Comparison of ENCODE assay signal across 8 cellular contexts in the genomic region with DNA sequence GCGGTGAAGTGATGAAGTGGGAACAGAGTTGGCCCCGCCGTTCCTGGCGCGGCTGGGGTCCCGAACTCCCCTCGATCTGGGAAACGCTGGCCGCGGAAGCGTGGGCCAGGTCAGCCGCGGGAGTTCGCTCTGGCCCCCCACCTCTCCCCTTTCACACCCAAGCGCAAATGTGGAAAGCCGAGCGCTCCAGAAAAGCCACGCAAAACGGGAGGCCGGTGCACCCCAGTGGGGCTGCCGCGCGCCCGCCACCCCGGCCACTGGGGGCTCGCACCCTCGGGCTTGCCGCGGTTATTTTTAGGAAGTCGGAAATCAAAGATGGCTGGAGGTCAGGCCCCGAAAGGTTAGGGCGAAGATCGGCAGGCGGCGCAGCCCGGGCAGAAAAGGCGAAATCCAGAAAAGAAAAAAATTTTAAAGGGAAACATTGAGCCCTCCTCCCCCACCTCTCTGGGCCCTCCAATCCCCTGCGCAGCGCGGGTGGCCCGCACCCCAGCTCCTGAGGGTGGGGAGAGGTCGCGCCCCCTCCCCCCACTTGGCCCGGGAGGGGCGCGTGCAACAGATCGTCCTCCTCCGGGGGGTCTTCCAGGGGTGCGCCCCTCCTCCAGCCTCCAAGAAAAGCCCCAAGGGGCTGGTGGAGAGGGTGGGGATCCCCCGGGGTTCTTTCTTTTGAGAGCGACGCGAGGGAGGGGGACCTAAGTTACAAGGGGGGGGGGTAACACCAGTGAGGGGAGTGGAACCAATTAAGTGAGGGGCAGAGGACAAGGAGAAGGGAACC. TPM values are rescaled to one million over a fixed set of nuclear protein-coding genes. Genes with fewer than 3 reads are reported as not detected.
DNase-seq lines count a peak whose midpoint lies in the region; ATAC-seq and TF ChIP-seq lines count a peak whose summit lies in the region.

No MANE protein-coding gene starts in this region.

- peaks cover 0 to 24% (median 14%) of the 10 kb centered on the region in 12 donors for H3K4me1 ChIP-seq in heart left ventricle
- peaks cover 11% of the 10 kb centered on the region for H3K4me1 ChIP-seq in skeletal muscle satellite cell (ENCODE audit: control insufficient read depth, insufficient read depth, low read length)

- H3K4me3 ChIP-seq in H7 (ENCODE audit: insufficient read depth, low read depth, low read length) (peak overlapping the region; percentile 97), heart left ventricle (peak overlapping the region; percentile 16 to 60 (median 50)), skeletal muscle satellite cell (ENCODE audit: low read length) (peak overlapping the region; percentile 57)

- no peak overlapping the region for H3K9ac ChIP-seq in skeletal muscle satellite cell (ENCODE audit: low read depth, low read length)

- CTCF ChIA-PET in T-cell (lab: Charles Lee), result no interaction called here

- H3K4me2 ChIP-seq in skeletal muscle satellite cell (ENCODE audit: low read length), result peak overlapping the region; percentile 67

- H3K27me3 ChIP-seq in H7 (ENCODE audit: control insufficient read depth, insufficient read depth, low read length) (no peaks in the 10 kb centered on the region), heart left ventricle (peaks cover 22 to 61% (median 36%) of the 10 kb centered on the region in 9 donors), skeletal muscle satellite cell (ENCODE audit: control insufficient read depth, insufficient read depth, low read length) (peaks cover 87% of the 10 kb centered on the region)

- H3K9me3 Mint-ChIP-seq in T-cell, result no peaks in the 10 kb centered on the region

- in situ Hi-C loops in GM13977 (cut with MboI; ENCODE audit: low pct_unique_long_range_greater_than_20kb, low sequenced_read_pairs, unreplicated experiment), result no loop called here

- intact Hi-C loops in heart left ventricle (cut with DNase I), result loop anchor here in 7 of 10 donors (2.0 to 10.0 kb wide), 4 partner anchors 253 to 281 kb away; no protein-coding TSS in a partner anchor

- H3K36me3 ChIP-seq in H7 (replicated peaks; ENCODE audit: control insufficient read depth, insufficient read depth, low read length), result 0 out of 2 replicates have a peak, but pooled peaks cover 3% of the 10 kb centered on the region
- no peaks in the 10 kb centered on the region for H3K36me3 ChIP-seq in heart left ventricle
- H3K36me3 ChIP-seq in skeletal muscle satellite cell (ENCODE audit: insufficient read depth, low read length), result no peaks in the 10 kb centered on the region

- no peak for ATAC-seq in T-cell (replicated peaks in 1 of 4)
- no peak for ATAC-seq in heart left ventricle
- no peak for ATAC-seq in HG03039 (IDR thresholded peaks at IDR 0.05; ENCODE audit: unreplicated experiment)

- POLR2A ChIA-PET in T-cell (lab: Charles Lee), result no interaction called here

- TF ChIP-seq POLR2A in heart left ventricle (IDR thresholded peaks at IDR 0.05), result no peak

- no peaks in the 10 kb centered on the region for H3K36me3 Mint-ChIP-seq in T-cell

- no peak overlapping the region for H3K27ac Mint-ChIP-seq in T-cell

- peaks cover 0 to 20% (median 13%) of the 10 kb centered on the region in 3 donors for H3K4me1 Mint-ChIP-seq in T-cell

- H3K27me3 Mint-ChIP-seq in T-cell, result peaks cover 44 to 63% of the 10 kb centered on the region in 2 donors

- DNase-seq in H7, result peak; percentile 87
- no peak for DNase-seq in T-cell
- DNase-seq in heart left ventricle, result no peak
- DNase-seq in GM13977 (ENCODE audit: low spot score), result no peak
- no peak for DNase-seq in NCI-H2029 (lab: John Stamatoyannopoulos, UW)
- no peak for DNase-seq in NCI-H2107 (lab: John Stamatoyannopoulos, UW)

- TF ChIP-seq CTCF in heart left ventricle (IDR thresholded peaks at IDR 0.05), result no peak
- TF ChIP-seq CTCF in GM13977 (IDR thresholded peaks at IDR 0.05; ENCODE audit: extremely low read depth, insufficient read depth, missing control alignments), result no peak

- H3K27ac ChIP-seq in heart left ventricle, result no peak overlapping the region

- peak overlapping the region in 2 of 3 donors; percentile 31 to 63 for H3K4me3 Mint-ChIP-seq in T-cell

- 1% methylated on average over 35 to 53 of the region's 53 CpGs for WGBS in heart left ventricle, 4 donors

- no peaks in the 10 kb centered on the region for H3K9me3 ChIP-seq in heart left ventricle
- H3K9me3 ChIP-seq in skeletal muscle satellite cell (replicated peaks; ENCODE audit: low read length), result no peaks in the 10 kb centered on the region

RNA-seq across cellular contexts. Expression of gene SALL4, which starts 0.9 kb away (rescaled TPM):
- total RNA-seq in H7 (2014; rRNA removed; shearing (Covaris generic)), result 127 and 134 TPM in 2 replicates
- total RNA-seq in T-cell (under 1 TPM in 4 of 5 donors, not detected in 1; 0.13 to 0.48 (median 0.37) TPM), heart left ventricle (under 1 TPM in 5 of 9 donors, not detected in 4; 0.04 to 0.22 (median 0.07) TPM)
- under 1 TPM in 1 of 2 donors, not detected in 1; 0.08 TPM for polyA plus RNA-seq in heart left ventricle
- total RNA-seq in skeletal muscle satellite cell (2012; rRNA removed), result not detected in 2 replicates

RNA-seq across cellular contexts. Expression of gene ATP9A, which starts 33.2 kb away (rescaled TPM):
- 1.6 and 2.1 TPM in 2 replicates for total RNA-seq in H7 (2014; rRNA removed; shearing (Covaris generic))
- total RNA-seq in T-cell, result under 1 TPM; 0.44 to 0.85 (median 0.72) TPM
- total RNA-seq in heart left ventricle, result 10 to 100 TPM; 18.3 to 36.4 (median 28.9) TPM
- polyA plus RNA-seq in heart left ventricle, result 10 to 100 TPM in 1 of 2 donors, 1 to 10 TPM in 1; 4.4 to 10.5 TPM
- total RNA-seq in skeletal muscle satellite cell (2012; rRNA removed), result 9.0 and 9.9 TPM in 2 replicates

Comparison
In these comparisons a context has a peak if more than half of its experiments do, and no peak if none do; other contexts are left out.
1. RNA of gene SALL4, which starts 0.9 kb away (total RNA-seq): 127 to 134 TPM in H7; 0.13 to 0.48 TPM in T-cell and 0.04 to 0.22 TPM in heart left ventricle; every median in the first group is over 10 times any median in the second.
2. Peak in every context shown above with its lines, with median percentiles within 50 percentile points of each other: H3K4me3 ChIP-seq.